In genomic region chr21:45479691-45480675, GRCh38 we compare ENCODE assay signal across 11 cellular contexts.
DNase-seq lines count a peak whose midpoint lies in the region; ATAC-seq and TF ChIP-seq lines count a peak whose summit lies in the region.
"Had no signal": no experiment of that assay in that cellular context is flagged by ENCODE, and none has a peak within 500 bp of the region (broad histone marks: within the 10 kb centered on the region; RNA-seq: fewer than 3 reads in every experiment).

No MANE protein-coding gene starts in this region.

- intact Hi-C loops in right cardiac atrium (cut with DNase I), result loop anchor here in 1 of 4 donors (10.0 kb wide), 1 partner anchor 345 kb away; no protein-coding TSS in a partner anchor
- intact Hi-C loops in cardiac septum (cut with DNase I), result loop anchor here (5.0 kb wide), 2 partner anchors 62 to 112 kb away; partner anchors contain the start of gene SLC19A1

- no peaks in the 10 kb centered on the region for H3K9me3 Mint-ChIP-seq in activated T-helper 17 cell treated with anti-CD3 and anti-CD28 coated beads, Interleukin-2, amount 50 U/mL, for 72 hours
- no peaks in the 10 kb centered on the region for H3K9me3 Mint-ChIP-seq in immature natural killer cell

- ATAC-seq in right cardiac atrium, result no peak
- no peak for ATAC-seq in activated T-helper 17 cell treated with anti-CD3 and anti-CD28 coated beads, Interleukin-2, amount 50 U/mL, for 72 hours (replicated peaks)
- ATAC-seq in stimulated activated naive CD8-positive, alpha-beta T cell treated with anti-CD3 and anti-CD28 coated beads, Interleukin-15, Interleukin-2, amounts not matched to agents 100 U/mL and 50 U/mL, for 24 hours, result peak; percentile 33

- H3K36me3 Mint-ChIP-seq in activated T-helper 17 cell treated with anti-CD3 and anti-CD28 coated beads, Interleukin-2, amount 50 U/mL, for 72 hours (ENCODE audit: low read depth), result no peaks in the 10 kb centered on the region
- H3K36me3 Mint-ChIP-seq in immature natural killer cell, result no peaks in the 10 kb centered on the region

- no peak for TF ChIP-seq CTCF in tibial nerve (IDR thresholded peaks at IDR 0.05)

- H3K4me1 ChIP-seq in right cardiac atrium (ENCODE audit: control insufficient read depth, insufficient read depth, low read length) (peaks cover 3% of the 10 kb centered on the region), tibial nerve (peaks cover 0 to 15% (median 11%) of the 10 kb centered on the region in 4 donors)

- peaks cover 15% of the 10 kb centered on the region for H3K4me1 Mint-ChIP-seq in activated T-helper 17 cell treated with anti-CD3 and anti-CD28 coated beads, Interleukin-2, amount 50 U/mL, for 72 hours
- H3K4me1 Mint-ChIP-seq in immature natural killer cell, result peaks cover 42 to 47% of the 10 kb centered on the region in 2 donors

- TF ChIP-seq POLR2A in tibial nerve (IDR thresholded peaks at IDR 0.05), result no peak

- H3K9me3 ChIP-seq in right cardiac atrium (ENCODE audit: control insufficient read depth, low read length) (no peaks in the 10 kb centered on the region), tibial nerve (no peaks in the 10 kb centered on the region)
- H3K9me3 ChIP-seq: SJSA1 had no signal

- no peak overlapping the region for H3K27ac Mint-ChIP-seq in activated T-helper 17 cell treated with anti-CD3 and anti-CD28 coated beads, Interleukin-2, amount 50 U/mL, for 72 hours
- H3K27ac Mint-ChIP-seq in immature natural killer cell, result peak overlapping the region in 2 of 6 donors; percentile 56 to 74

- H3K27ac ChIP-seq in right cardiac atrium (ENCODE audit: low read length), result no peak overlapping the region
- H3K27ac ChIP-seq in tibial nerve, result no peak overlapping the region
- H3K27ac ChIP-seq: SJSA1 had no signal

- peaks cover 0 to 72% (median 0%) of the 10 kb centered on the region in 3 donors for H3K36me3 ChIP-seq in tibial nerve

- DNase-seq in right cardiac atrium, result peak; percentile 13 to 61 (median 57)
- DNase-seq in cardiac septum (ENCODE audit: low spot score), result no peak
- DNase-seq in immature natural killer cell, result no peak
- DNase-seq in stimulated activated naive CD8-positive, alpha-beta T cell treated with anti-CD3 and anti-CD28 coated beads, Interleukin-15, Interleukin-2, amounts not matched to agents 100 U/mL and 50 U/mL, for 24 hours, result peak; percentile 49
- DNase-seq in NCI-H1417 treated with DMSO at 0.1 percent for 48 hours (lab: John Stamatoyannopoulos, UW), result no peak
- DNase-seq in tibial nerve (ENCODE audit: low spot score in 2 of 2), result no peak
- no peak for DNase-seq in amniotic stem cell (lab: John Stamatoyannopoulos, UW)
- DNase-seq: foreskin melanocyte, NCI-H1092 treated with DMSO at 0.1 percent for 48 hours had no signal

- WGBS in right cardiac atrium, result 91% methylated on average over 37 of the region's 37 CpGs
- 88 to 94% methylated on average over 27 to 30 of the region's 37 CpGs for WGBS in tibial nerve, 2 donors

- TF ChIP-seq EP300 in tibial nerve (IDR thresholded peaks at IDR 0.05), result no peak

- H3K4me3 ChIP-seq in right cardiac atrium (ENCODE audit: low read length), result no peak overlapping the region
- no peak overlapping the region for H3K4me3 ChIP-seq in tibial nerve
- H3K4me3 ChIP-seq: SJSA1 had no signal

- H3K4me3 Mint-ChIP-seq in activated T-helper 17 cell treated with anti-CD3 and anti-CD28 coated beads, Interleukin-2, amount 50 U/mL, for 72 hours, result peak overlapping the region; percentile 87
- H3K4me3 Mint-ChIP-seq in immature natural killer cell, result peak overlapping the region in 4 of 5 donors; percentile 51 to 86 (median 70)

- H3K27me3 ChIP-seq in right cardiac atrium (ENCODE audit: control insufficient read depth, insufficient read depth) (no peaks in the 10 kb centered on the region), tibial nerve (no peaks in the 10 kb centered on the region)
- H3K27me3 ChIP-seq: SJSA1 had no signal

- H3K27me3 Mint-ChIP-seq in activated T-helper 17 cell treated with anti-CD3 and anti-CD28 coated beads, Interleukin-2, amount 50 U/mL, for 72 hours, result no peaks in the 10 kb centered on the region
- H3K27me3 Mint-ChIP-seq in immature natural killer cell (ENCODE audit: low read depth in 3 of 3), result peaks cover 2 to 11% (median 7%) of the 10 kb centered on the region in 3 donors

Comparison
In these comparisons a context has a peak if more than half of its experiments do, and no peak if none do; other contexts are left out.
1. DNase-seq: peak in right cardiac atrium (3 of 3) and stimulated activated naive CD8-positive, alpha-beta T cell treated with anti-CD3 and anti-CD28 coated beads, Interleukin-15, Interleukin-2, amounts not matched to agents 100 U/mL and 50 U/mL, for 24 hours (single experiment); none in cardiac septum (single experiment), immature natural killer cell (0 of 3), NCI-H1417 treated with DMSO at 0.1 percent for 48 hours (single experiment), tibial nerve (0 of 2) and amniotic stem cell (single experiment).